Comparison of ENCODE assay signal across 8 cellular contexts in genomic region chr2:172102159-172102857, GRCh38. TPM values are rescaled to one million over a fixed set of nuclear protein-coding genes. Genes with fewer than 3 reads are reported as not detected.
DNase-seq lines count a peak whose midpoint lies in the region; ATAC-seq, FAIRE-seq and TF ChIP-seq lines count a peak whose summit lies in the region.

No MANE protein-coding gene starts in this region.

- no peak overlapping the region for H3K27ac ChIP-seq in small intestine (ENCODE audit: low read depth in 1 of 2, low read length in 1 of 2)

- peak; percentile 41 for ATAC-seq in GM18498 (IDR thresholded peaks at IDR 0.05; ENCODE audit: unreplicated experiment)
- ATAC-seq in HG02884 (IDR thresholded peaks at IDR 0.05; ENCODE audit: unreplicated experiment): peak; percentile 17

- H3K27me3 Mint-ChIP-seq in activated naive CD8-positive, alpha-beta T cell: peaks cover 37% of the 10 kb centered on the region

- FAIRE-seq in small intestine (lab: Jason Lieb, UNC): no peak

- H3K36me3 ChIP-seq in BE2C: no peaks in the 10 kb centered on the region
- H3K36me3 ChIP-seq in small intestine (ENCODE audit: control insufficient read depth in 2 of 2, insufficient read depth in 2 of 2, low read length in 2 of 2): no peaks in the 10 kb centered on the region

- WGBS in small intestine, 3 donors: 1 to 2% (median 2%) methylated on average over 56 to 59 of the region's 59 CpGs

- peaks cover 59% of the 10 kb centered on the region for H3K4me1 Mint-ChIP-seq in activated naive CD8-positive, alpha-beta T cell (ENCODE audit: low read depth)

- peaks cover 69% of the 10 kb centered on the region for H3K27me3 ChIP-seq in BE2C
- H3K27me3 ChIP-seq in small intestine (ENCODE audit: control insufficient read depth in 2 of 2, insufficient read depth in 2 of 2, low read length in 2 of 2): peaks cover 0 to 63% of the 10 kb centered on the region in 2 donors

- no peaks in the 10 kb centered on the region for H3K36me3 Mint-ChIP-seq in activated naive CD8-positive, alpha-beta T cell

- H3K4me3 Mint-ChIP-seq in activated naive CD8-positive, alpha-beta T cell: peak overlapping the region; percentile 83

- H3K9me3 Mint-ChIP-seq in activated naive CD8-positive, alpha-beta T cell (ENCODE audit: low read depth): no peaks in the 10 kb centered on the region

- DNase-seq in BE2C: peak; percentile 17
- DNase-seq in NCI-H510A (lab: John Stamatoyannopoulos, UW): peak; percentile 95
- peak; percentile 76 for DNase-seq in hepatic stellate cell (ENCODE audit: low spot score)
- DNase-seq in small intestine: no peak
- no peak for DNase-seq in SKM-1 (lab: John Stamatoyannopoulos, UW; ENCODE audit: unreplicated experiment)

- H3K4me3 ChIP-seq in BE2C (ENCODE audit: low read depth, low read length): peak overlapping the region; percentile 56
- H3K4me3 ChIP-seq in small intestine (ENCODE audit: low read depth in 1 of 2, low read length in 2 of 2): peak overlapping the region; percentile 23 to 50

- TF ChIP-seq CTCF in BE2C (IDR thresholded peaks at IDR 0.05; ENCODE audit: low read depth, low read length): no peak

- no peaks in the 10 kb centered on the region for H3K4me1 ChIP-seq in BE2C
- peaks cover 5 to 6% of the 10 kb centered on the region in 2 donors for H3K4me1 ChIP-seq in small intestine (ENCODE audit: control insufficient read depth in 2 of 2, insufficient read depth in 1 of 2, low read depth in 1 of 2, low read length in 1 of 2)

- no peak overlapping the region for H3K27ac Mint-ChIP-seq in activated naive CD8-positive, alpha-beta T cell

- no peaks in the 10 kb centered on the region for H3K9me3 ChIP-seq in BE2C
- no peaks in the 10 kb centered on the region for H3K9me3 ChIP-seq in small intestine (ENCODE audit: control insufficient read depth, low read depth)

RNA-seq across cellular contexts. Expression of gene DLX2, which starts 0.4 kb away (rescaled TPM):
- not detected for polyA plus RNA-seq in BE2C (2012; ENCODE audit: insufficient read depth, insufficient read length, low read depth)
- under 1 TPM in 1 of 3 donors, not detected in 2; 0.19 TPM for polyA plus RNA-seq in small intestine

RNA-seq across cellular contexts. Expression of gene DLX1, which starts 17.0 kb away (rescaled TPM):
- 1.4 TPM for polyA plus RNA-seq in BE2C (2012; ENCODE audit: insufficient read depth, insufficient read length, low read depth)
- polyA plus RNA-seq in small intestine: 1 to 10 TPM in 1 of 3 donors, not detected in 2; 1.3 TPM

Comparison
In these comparisons a context has a peak if more than half of its experiments do, and no peak if none do; other contexts are left out.
1. DNase-seq: peak in BE2C (single experiment), NCI-H510A (single experiment) and hepatic stellate cell (single experiment); none in small intestine (single experiment) and SKM-1 (single experiment).